Comparison of ENCODE assay signal across 1 cellular context in the genomic region with DNA sequence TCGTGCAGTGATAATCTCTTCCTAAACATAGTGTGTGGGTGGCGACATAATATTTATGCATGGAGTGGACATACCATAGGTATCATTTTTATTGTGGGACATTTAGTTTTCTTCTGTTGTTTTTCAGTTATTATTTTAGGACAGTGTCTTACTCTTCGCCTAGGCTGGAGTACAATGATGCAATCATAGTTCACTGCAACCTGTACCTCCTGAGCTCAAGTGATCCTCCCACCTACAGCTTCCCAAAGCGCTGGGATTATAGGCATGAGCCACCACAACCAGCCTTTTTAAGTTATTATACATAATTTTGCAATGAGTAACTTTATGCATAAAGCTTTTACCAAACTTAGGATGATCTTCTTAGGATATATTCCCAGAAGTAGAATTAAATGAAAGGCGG.
TF ChIP-seq lines count a peak whose summit lies in the region.

No MANE protein-coding gene starts in this region.

TF ChIP-seq in HepG2, 621 proteins besides CTCF, POLR2A, EP300 and RAD21:
- TF ChIP-seq CEBPB (IDR thresholded peaks at IDR 0.05; ENCODE audit: borderline replicate concordance, low read depth, low read length): peak; percentile 44
- no peak for TF ChIP-seq SNRNP70 (IDR thresholded peaks at IDR 0.05; ENCODE audit: low read depth, low read length)
- no peak for TF ChIP-seq PLSCR1 (CRISPR knock-in tag; IDR thresholded peaks at IDR 0.05; ENCODE audit: borderline replicate concordance)
TF ChIP-seq in HepG2: peak in this region for 1.
